ENCODE assay signal across 13 cellular contexts in the genomic region with DNA sequence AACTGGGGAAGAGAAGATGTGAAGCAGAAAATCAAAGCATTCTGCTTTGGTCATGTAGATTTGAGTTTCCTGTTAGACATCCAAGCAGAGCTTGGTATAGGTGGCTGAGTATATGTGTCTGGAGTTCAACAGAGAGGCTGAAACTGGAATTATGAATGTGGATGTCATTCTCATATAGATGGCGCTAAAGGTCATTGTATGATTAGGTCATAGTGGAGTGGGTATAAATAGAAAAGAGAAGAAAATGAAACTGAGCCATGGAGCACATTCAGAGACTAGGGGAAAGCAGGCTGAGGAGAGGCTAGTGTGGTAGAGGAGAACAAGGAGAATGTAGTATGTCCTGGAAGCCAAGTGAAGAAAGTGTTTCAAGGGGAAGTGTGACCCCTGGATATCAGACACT.
DNase-seq lines count a peak whose midpoint lies in the region; ATAC-seq and TF ChIP-seq lines count a peak whose summit lies in the region.
"Had no signal": no experiment of that assay in that cellular context is flagged by ENCODE, and none has a peak within 500 bp of the region (broad histone marks: within the 10 kb centered on the region; RNA-seq: fewer than 3 reads in every experiment).

No MANE protein-coding gene starts in this region.

- DNase-seq in DND-41 (no peak), NCI-H69 (lab: John Stamatoyannopoulos, UW) (peak; percentile 28), Calu3 (no peak), T1000 (lab: John Stamatoyannopoulos, UW) (no peak)
- DNase-seq in stimulated activated CD8-positive, alpha-beta memory T cell treated with anti-CD3 and anti-CD28 coated beads, Interleukin-4, amount 100 ng/mL, for 48 hours = no peak
- DNase-seq: dorsolateral prefrontal cortex, hypothalamus, naive B cell, NCI-H748 treated with DMSO at 0.1 percent for 48 hours had no signal

- no peaks in the 10 kb centered on the region for H3K9me3 ChIP-seq in DND-41 (ENCODE audit: insufficient read depth, low read length, severe bottlenecking)
- H3K9me3 ChIP-seq: BLaER1 treated with 17β-estradiol and CSF1 and Interleukin-3, amounts not matched to agents 10 nM and 100 nM had no signal

- H3K27me3 ChIP-seq in DND-41 (ENCODE audit: insufficient read depth, low read length, poor library complexity) = no peaks in the 10 kb centered on the region
- H3K27me3 ChIP-seq: BLaER1 treated with 17β-estradiol and CSF1 and Interleukin-3, amounts not matched to agents 10 nM and 100 nM had no signal

- H3K27ac ChIP-seq in DND-41 (ENCODE audit: low read length) = no peak overlapping the region
- H3K27ac ChIP-seq: BLaER1 treated with 17β-estradiol and CSF1 and Interleukin-3, amounts not matched to agents 10 nM and 100 nM had no signal

- no peak overlapping the region for H3K4me3 ChIP-seq in DND-41 (ENCODE audit: low read depth in 1 of 2, low read length in 2 of 2)
- H3K4me3 ChIP-seq: BLaER1 treated with 17β-estradiol and CSF1 and Interleukin-3, amounts not matched to agents 10 nM and 100 nM; dorsolateral prefrontal cortex had no signal

- H3K36me3 Mint-ChIP-seq in Calu3 (ENCODE audit: insufficient read depth, unreplicated experiment) = no peaks in the 10 kb centered on the region
- H3K36me3 Mint-ChIP-seq: naive B cell had no signal

- no peaks in the 10 kb centered on the region for H3K4me1 Mint-ChIP-seq in Calu3 (ENCODE audit: low read depth, unreplicated experiment)
- H3K4me1 Mint-ChIP-seq: naive B cell had no signal

- ATAC-seq in DND-41 (ENCODE audit: insufficient read depth, low read depth) = peak; percentile 62; the same call in 2 of the 3 replicates
- peak; percentile 74 for ATAC-seq in GM18909 (IDR thresholded peaks at IDR 0.05; ENCODE audit: poor library complexity, unreplicated experiment)
- peak; percentile 62 for ATAC-seq in HG02981 (IDR thresholded peaks at IDR 0.05; ENCODE audit: unreplicated experiment)
- ATAC-seq in esophagus mucosa = no peak

- H3K4me3 Mint-ChIP-seq in Calu3 (ENCODE audit: low read depth, unreplicated experiment) = no peak overlapping the region
- H3K4me3 Mint-ChIP-seq: naive B cell had no signal

- H3K79me2 ChIP-seq in DND-41 (ENCODE audit: insufficient read depth, low read length) = no peaks in the 10 kb centered on the region

- H3K27me3 Mint-ChIP-seq in Calu3 (ENCODE audit: unreplicated experiment) = no peaks in the 10 kb centered on the region
- H3K27me3 Mint-ChIP-seq: naive B cell had no signal

- H3K9me3 Mint-ChIP-seq in Calu3 (ENCODE audit: low read depth, unreplicated experiment) = no peaks in the 10 kb centered on the region

- H3K4me1 ChIP-seq in DND-41 (ENCODE audit: insufficient read depth, low read length) = no peaks in the 10 kb centered on the region

- H4K20me1 ChIP-seq in DND-41 (ENCODE audit: insufficient read depth, low read length) = no peaks in the 10 kb centered on the region
- H4K20me1 ChIP-seq: BLaER1 treated with 17β-estradiol and CSF1 and Interleukin-3, amounts not matched to agents 10 nM and 100 nM had no signal

- H3K27ac Mint-ChIP-seq in Calu3 (ENCODE audit: unreplicated experiment) = no peak overlapping the region
- H3K27ac Mint-ChIP-seq: naive B cell had no signal

- H3K9ac ChIP-seq in DND-41 (ENCODE audit: low read depth, low read length) = no peak overlapping the region
- H3K9ac ChIP-seq: BLaER1 treated with 17β-estradiol and CSF1 and Interleukin-3, amounts not matched to agents 10 nM and 100 nM had no signal

- H2AFZ ChIP-seq in DND-41 (ENCODE audit: low read depth, low read length) = no peak overlapping the region

- H3K36me3 ChIP-seq in DND-41 (ENCODE audit: insufficient read depth, low read length) = no peaks in the 10 kb centered on the region
- H3K36me3 ChIP-seq: BLaER1 treated with 17β-estradiol and CSF1 and Interleukin-3, amounts not matched to agents 10 nM and 100 nM had no signal

- H3K4me2 ChIP-seq in DND-41 (ENCODE audit: insufficient read depth, low read length) = no peak overlapping the region

- CTCF ChIA-PET in Calu3 (lab: Charles Lee) = no interaction called here

- intact Hi-C loops in Calu3 (cut with micrococcal nuclease; ENCODE audit: unreplicated experiment) = no loop called here

- TF ChIP-seq CTCF in DND-41 (IDR thresholded peaks at IDR 0.05; ENCODE audit: borderline replicate concordance, extremely low read depth, low read length, poor library complexity, severe bottlenecking) = peak; percentile 37
- no peak for TF ChIP-seq CTCF in Calu3 (IDR thresholded peaks at IDR 0.05; ENCODE audit: unreplicated experiment)

- BruUV-seq in Calu3 (replicated peaks; lab: Mats Ljungman, UMichigan) = no TSS peak
